In the genomic region with DNA sequence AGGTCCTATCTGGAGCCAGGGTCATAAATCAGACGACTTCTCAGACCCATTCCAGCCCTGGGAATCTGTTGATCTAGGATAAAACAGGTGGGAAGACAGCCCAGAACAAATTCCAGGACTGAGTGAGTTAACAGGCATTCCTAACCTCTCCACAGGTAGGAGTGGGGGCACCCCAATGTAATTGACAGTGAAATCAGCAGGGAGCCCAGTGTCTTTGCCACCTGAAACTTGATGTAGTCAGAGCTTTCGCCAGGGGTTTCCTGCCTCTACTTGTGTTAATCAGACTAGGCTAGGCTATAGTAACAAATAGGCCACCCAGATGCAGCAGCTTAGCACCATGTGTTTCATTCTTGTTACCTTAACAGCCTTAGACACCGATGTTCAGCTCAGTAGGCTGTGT, we compare ENCODE assay signal across 22 cellular contexts.
"Had no signal": no experiment of that assay in that cellular context is flagged by ENCODE, and none has a peak within 500 bp of the region (broad histone marks: within the 10 kb centered on the region; RNA-seq: fewer than 3 reads in every experiment).

No MANE protein-coding gene starts in this region.

- H3K9me3 ChIP-seq: mucosa of descending colon, neutrophil, suprapubic skin, upper lobe of left lung had no signal

- H3K4me2 ChIP-seq: smooth muscle cell had no signal

- H3K27me3 ChIP-seq: suprapubic skin, upper lobe of left lung had no signal

- H3K36me3 ChIP-seq: neutrophil, suprapubic skin, upper lobe of left lung had no signal

- H3K27ac ChIP-seq: neutrophil, suprapubic skin, upper lobe of left lung had no signal

- H3K4me3 ChIP-seq: lung, mucosa of descending colon, smooth muscle cell, suprapubic skin, upper lobe of left lung had no signal

- DNase-seq: activated CD4-positive, alpha-beta T cell treated with anti-CD3 and anti-CD28 coated beads for 1 hour; activated CD4-positive, alpha-beta T cell treated with anti-CD3 and anti-CD28 coated beads, Interleukin-2, amount 50 U/mL, for 48 hours; activated naive CD4-positive, alpha-beta T cell treated with anti-CD3 and anti-CD28 coated beads for 36 hours; activated naive CD8-positive, alpha-beta T cell treated with anti-CD3 and anti-CD28 coated beads, Interleukin-2, amount 50 U/mL, for 24 hours; activated T-cell treated with anti-CD3 and anti-CD28 coated beads, Interleukin-2, amount 50 U/mL, for 1 hour; aorta; cortex of kidney; effector CD4-positive, alpha-beta T cell; foreskin fibroblast; glutamatergic neuron; left colon; mucosa of descending colon; natural killer cell; stimulated activated CD4-positive, alpha-beta T cell treated with anti-CD3 and anti-CD28 coated beads, Interleukin-4, amount 100 ng/mL, for 4 hours; stimulated activated CD8-positive, alpha-beta memory T cell treated with anti-CD3 and anti-CD28 coated beads, Interleukin-4, amount 100 ng/mL, for 48 hours; stimulated activated naive CD4-positive, alpha-beta T cell treated with Interleukin-2 at 50 U/mL for 16 hours; SW 1271; upper lobe of left lung had no signal

- ATAC-seq: activated naive CD8-positive, alpha-beta T cell treated with anti-CD3 and anti-CD28 coated beads, Interleukin-2, amount 50 U/mL, for 24 hours; left colon; mucosa of descending colon; natural killer cell had no signal
